1 cellular context compared by ENCODE assay signal in the genomic region with DNA sequence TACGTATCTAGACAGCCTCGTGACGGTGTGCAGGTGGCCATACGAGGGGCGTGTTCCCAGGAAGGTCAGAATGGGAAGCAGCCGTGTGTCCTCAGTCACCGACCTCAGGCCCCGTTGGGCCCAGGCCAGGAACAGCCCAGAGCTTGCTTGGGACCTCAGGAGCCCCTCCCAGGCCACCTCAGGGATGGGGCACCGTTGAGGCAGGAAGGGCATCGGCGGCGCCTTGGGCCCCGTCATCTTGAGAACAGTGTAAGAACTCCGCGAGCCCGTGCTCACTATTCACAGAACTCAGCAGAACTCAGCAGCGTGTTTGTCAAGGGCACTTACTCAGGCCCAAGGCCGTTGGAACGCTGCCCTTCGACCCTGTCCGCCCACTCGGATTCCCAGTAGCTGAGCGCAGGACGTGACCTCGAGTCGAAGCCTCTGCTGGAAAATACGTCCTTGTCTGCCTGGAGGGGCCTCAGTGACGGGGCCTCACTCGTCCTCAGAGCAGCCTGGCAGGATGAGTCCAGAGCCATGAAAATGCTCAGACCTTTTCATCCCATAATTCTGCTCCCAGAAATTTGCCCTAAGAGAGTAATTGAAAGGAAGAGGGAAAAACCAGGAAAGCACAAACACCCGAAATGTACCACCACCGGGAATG.
TF ChIP-seq lines count a peak whose summit lies in the region.

No MANE protein-coding gene starts in this region.

TF ChIP-seq in HepG2, 621 proteins besides CTCF, POLR2A, EP300 and RAD21 (continued from another document):
- TF ChIP-seq, protein P1, sequence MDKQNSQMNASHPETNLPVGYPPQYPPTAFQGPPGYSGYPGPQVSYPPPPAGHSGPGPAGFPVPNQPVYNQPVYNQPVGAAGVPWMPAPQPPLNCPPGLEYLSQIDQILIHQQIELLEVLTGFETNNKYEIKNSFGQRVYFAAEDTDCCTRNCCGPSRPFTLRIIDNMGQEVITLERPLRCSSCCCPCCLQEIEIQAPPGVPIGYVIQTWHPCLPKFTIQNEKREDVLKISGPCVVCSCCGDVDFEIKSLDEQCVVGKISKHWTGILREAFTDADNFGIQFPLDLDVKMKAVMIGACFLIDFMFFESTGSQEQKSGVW (CRISPR knock-in tag; IDR thresholded peaks at IDR 0.05; ENCODE audit: borderline replicate concordance): no peak
- no peak for TF ChIP-seq HHEX (CRISPR knock-in tag; IDR thresholded peaks at IDR 0.05)
- no peak for TF ChIP-seq SNRNP70 (IDR thresholded peaks at IDR 0.05; ENCODE audit: low read depth, low read length)
- TF ChIP-seq MYC (CRISPR knock-in tag; IDR thresholded peaks at IDR 0.05; ENCODE audit: borderline replicate concordance): peak; percentile 82; the same call in 1 of the 2 replicates
- TF ChIP-seq CREM (IDR thresholded peaks at IDR 0.05): peak; percentile 49; the same call in 1 of the 2 replicates
- TF ChIP-seq CREM (CRISPR knock-in tag; IDR thresholded peaks at IDR 0.05): no peak
- no peak for TF ChIP-seq FLYWCH1 (CRISPR knock-in tag; IDR thresholded peaks at IDR 0.05)
- no peak for TF ChIP-seq TERF1 (CRISPR knock-in tag; IDR thresholded peaks at IDR 0.05)
- no peak for TF ChIP-seq NONO (IDR thresholded peaks at IDR 0.05)
- peak; percentile 82; the same call in 1 of the 2 replicates for TF ChIP-seq NONO (CRISPR knock-in tag; conservative IDR thresholded peaks at IDR 0.05)
- TF ChIP-seq ATM (IDR thresholded peaks at IDR 0.05; ENCODE audit: borderline replicate concordance): no peak
- TF ChIP-seq ZNF317 (CRISPR knock-in tag; IDR thresholded peaks at IDR 0.05): no peak
- no peak for TF ChIP-seq ZNF143 (CRISPR knock-in tag; IDR thresholded peaks at IDR 0.05)
- TF ChIP-seq, protein P2, sequence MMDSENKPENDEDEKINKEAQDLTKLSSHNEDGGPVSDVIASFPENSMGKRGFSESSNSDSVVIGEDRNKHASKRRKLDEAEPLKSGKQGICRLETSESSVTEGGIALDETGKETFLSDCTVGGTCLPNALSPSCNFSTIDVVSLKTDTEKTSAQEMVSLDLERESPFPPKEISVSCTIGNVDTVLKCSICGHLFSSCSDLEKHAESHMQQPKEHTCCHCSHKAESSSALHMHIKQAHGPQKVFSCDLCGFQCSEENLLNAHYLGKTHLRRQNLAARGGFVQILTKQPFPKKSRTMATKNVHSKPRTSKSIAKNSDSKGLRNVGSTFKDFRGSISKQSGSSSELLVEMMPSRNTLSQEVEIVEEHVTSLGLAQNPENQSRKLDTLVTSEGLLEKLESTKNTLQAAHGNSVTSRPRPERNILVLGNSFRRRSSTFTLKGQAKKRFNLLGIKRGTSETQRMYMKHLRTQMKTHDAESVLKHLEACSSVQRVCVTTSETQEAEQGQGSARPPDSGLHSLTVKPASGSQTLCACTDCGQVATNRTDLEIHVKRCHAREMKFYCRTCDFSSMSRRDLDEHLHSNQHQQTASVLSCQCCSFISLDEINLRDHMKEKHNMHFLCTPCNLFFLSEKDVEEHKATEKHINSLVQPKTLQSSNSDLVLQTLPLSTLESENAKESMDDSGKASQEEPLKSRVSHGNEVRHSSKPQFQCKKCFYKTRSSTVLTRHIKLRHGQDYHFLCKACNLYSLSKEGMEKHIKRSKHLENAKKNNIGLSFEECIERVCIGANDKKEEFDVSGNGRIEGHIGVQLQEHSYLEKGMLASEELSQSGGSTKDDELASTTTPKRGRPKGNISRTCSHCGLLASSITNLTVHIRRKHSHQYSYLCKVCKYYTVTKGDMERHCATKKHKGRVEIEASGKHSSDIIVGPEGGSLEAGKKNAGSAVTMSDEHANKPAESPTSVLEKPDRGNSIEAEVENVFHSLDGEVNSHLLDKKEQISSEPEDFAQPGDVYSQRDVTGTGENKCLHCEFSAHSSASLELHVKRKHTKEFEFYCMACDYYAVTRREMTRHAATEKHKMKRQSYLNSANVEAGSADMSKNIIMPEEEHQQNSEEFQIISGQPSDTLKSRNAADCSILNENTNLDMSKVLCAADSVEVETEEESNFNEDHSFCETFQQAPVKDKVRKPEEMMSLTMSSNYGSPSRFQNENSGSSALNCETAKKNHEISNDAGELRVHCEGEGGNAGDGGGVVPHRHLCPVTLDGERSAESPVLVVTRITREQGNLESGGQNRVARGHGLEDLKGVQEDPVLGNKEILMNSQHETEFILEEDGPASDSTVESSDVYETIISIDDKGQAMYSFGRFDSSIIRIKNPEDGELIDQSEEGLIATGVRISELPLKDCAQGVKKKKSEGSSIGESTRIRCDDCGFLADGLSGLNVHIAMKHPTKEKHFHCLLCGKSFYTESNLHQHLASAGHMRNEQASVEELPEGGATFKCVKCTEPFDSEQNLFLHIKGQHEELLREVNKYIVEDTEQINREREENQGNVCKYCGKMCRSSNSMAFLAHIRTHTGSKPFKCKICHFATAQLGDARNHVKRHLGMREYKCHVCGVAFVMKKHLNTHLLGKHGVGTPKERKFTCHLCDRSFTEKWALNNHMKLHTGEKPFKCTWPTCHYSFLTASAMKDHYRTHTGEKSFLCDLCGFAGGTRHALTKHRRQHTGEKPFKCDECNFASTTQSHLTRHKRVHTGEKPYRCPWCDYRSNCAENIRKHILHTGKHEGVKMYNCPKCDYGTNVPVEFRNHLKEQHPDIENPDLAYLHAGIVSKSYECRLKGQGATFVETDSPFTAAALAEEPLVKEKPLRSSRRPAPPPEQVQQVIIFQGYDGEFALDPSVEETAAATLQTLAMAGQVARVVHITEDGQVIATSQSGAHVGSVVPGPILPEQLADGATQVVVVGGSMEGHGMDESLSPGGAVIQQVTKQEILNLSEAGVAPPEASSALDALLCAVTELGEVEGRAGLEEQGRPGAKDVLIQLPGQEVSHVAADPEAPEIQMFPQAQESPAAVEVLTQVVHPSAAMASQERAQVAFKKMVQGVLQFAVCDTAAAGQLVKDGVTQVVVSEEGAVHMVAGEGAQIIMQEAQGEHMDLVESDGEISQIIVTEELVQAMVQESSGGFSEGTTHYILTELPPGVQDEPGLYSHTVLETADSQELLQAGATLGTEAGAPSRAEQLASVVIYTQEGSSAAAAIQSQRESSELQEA (CRISPR knock-in tag; IDR thresholded peaks at IDR 0.05; ENCODE audit: not compliant biosample characterization): no peak
- peak; percentile 49 for TF ChIP-seq ZNF770 (CRISPR knock-in tag; IDR thresholded peaks at IDR 0.05)
- TF ChIP-seq ZNF672 (CRISPR knock-in tag; IDR thresholded peaks at IDR 0.05): no peak
- TF ChIP-seq RFX5 (IDR thresholded peaks at IDR 0.05; ENCODE audit: low read depth, low read length): no peak
- TF ChIP-seq HNRNPUL1 (IDR thresholded peaks at IDR 0.05; ENCODE audit: low read depth, low read length): no peak
- TF ChIP-seq RBM22 (optimal IDR thresholded peaks at IDR 0.05; ENCODE audit: low read length): no peak
- peak; percentile 62; the same call in 1 of the 2 replicates for TF ChIP-seq KDM5B (CRISPR knock-in tag; IDR thresholded peaks at IDR 0.05; ENCODE audit: borderline replicate concordance)
- no peak; the same call in 1 of the 2 replicates for TF ChIP-seq SMAD1 (CRISPR knock-in tag; IDR thresholded peaks at IDR 0.05; ENCODE audit: borderline replicate concordance, low read depth)
- TF ChIP-seq SIN3A (IDR thresholded peaks at IDR 0.05; ENCODE audit: borderline replicate concordance, low read depth, low read length): no peak; the same call in 1 of the 2 replicates
- TF ChIP-seq, protein P3, sequence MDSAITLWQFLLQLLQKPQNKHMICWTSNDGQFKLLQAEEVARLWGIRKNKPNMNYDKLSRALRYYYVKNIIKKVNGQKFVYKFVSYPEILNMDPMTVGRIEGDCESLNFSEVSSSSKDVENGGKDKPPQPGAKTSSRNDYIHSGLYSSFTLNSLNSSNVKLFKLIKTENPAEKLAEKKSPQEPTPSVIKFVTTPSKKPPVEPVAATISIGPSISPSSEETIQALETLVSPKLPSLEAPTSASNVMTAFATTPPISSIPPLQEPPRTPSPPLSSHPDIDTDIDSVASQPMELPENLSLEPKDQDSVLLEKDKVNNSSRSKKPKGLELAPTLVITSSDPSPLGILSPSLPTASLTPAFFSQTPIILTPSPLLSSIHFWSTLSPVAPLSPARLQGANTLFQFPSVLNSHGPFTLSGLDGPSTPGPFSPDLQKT (CRISPR knock-in tag; IDR thresholded peaks at IDR 0.05; ENCODE audit: borderline replicate concordance): no peak
- TF ChIP-seq ZNF780A (CRISPR knock-in tag; IDR thresholded peaks at IDR 0.05): no peak
- TF ChIP-seq LBX2 (CRISPR knock-in tag; IDR thresholded peaks at IDR 0.05; ENCODE audit: borderline replicate concordance): peak; percentile 47; the same call in 1 of the 2 replicates
